ENCODE assay signal across 16 cellular contexts in genomic region chr20:17565164-17565845, GRCh38. TPM values are rescaled to one million over a fixed set of nuclear protein-coding genes. Genes with fewer than 3 reads are reported as not detected.
DNase-seq lines count a peak whose midpoint lies in the region; ATAC-seq, FAIRE-seq and TF ChIP-seq lines count a peak whose summit lies in the region.
"Had no signal": no experiment of that assay in that cellular context is flagged by ENCODE, and none has a peak within 500 bp of the region (broad histone marks: within the 10 kb centered on the region; RNA-seq: fewer than 3 reads in every experiment).

No MANE protein-coding gene starts in this region.

- H3K27me3 ChIP-seq in mucosa of rectum (ENCODE audit: control insufficient read depth in 2 of 2, insufficient read depth in 2 of 2, low read length in 2 of 2): no peaks in the 10 kb centered on the region
- H3K27me3 ChIP-seq: adrenal gland, esophagus squamous epithelium had no signal

- no peak for TF ChIP-seq CTCF in choroid plexus epithelial cell (conservative IDR thresholded peaks at IDR 0.05; ENCODE audit: low read depth, low read length)
- TF ChIP-seq CTCF in kidney (IDR thresholded peaks at IDR 0.05; ENCODE audit: borderline replicate concordance, extremely low read depth, insufficient read depth): no peak
- TF ChIP-seq CTCF in D721Med (IDR thresholded peaks at IDR 0.05; ENCODE audit: insufficient read depth, missing control alignments): no peak

- no peaks in the 10 kb centered on the region for H3K36me3 ChIP-seq in mucosa of rectum (ENCODE audit: control insufficient read depth in 2 of 2, insufficient read depth in 2 of 2, low read length in 2 of 2)
- H3K36me3 ChIP-seq in kidney (ENCODE audit: control insufficient read depth in 1 of 2, insufficient read depth in 2 of 2, low read length in 2 of 2): no peaks in the 10 kb centered on the region
- H3K36me3 ChIP-seq: adrenal gland, esophagus squamous epithelium, spleen had no signal

- H3K4me3 ChIP-seq in choroid plexus epithelial cell (ENCODE audit: low read depth, low read length) (no peak overlapping the region), mucosa of rectum (ENCODE audit: low read length in 2 of 2) (no peak overlapping the region), kidney (ENCODE audit: low read length in 2 of 2) (no peak overlapping the region)
- H3K4me3 ChIP-seq: adrenal gland, esophagus squamous epithelium, spleen had no signal

- H3K9ac ChIP-seq in mucosa of rectum (ENCODE audit: low read depth in 1 of 2, low read length in 2 of 2) (no peak overlapping the region), kidney (ENCODE audit: low read length in 2 of 2) (no peak overlapping the region)

- DNase-seq in A172 (ENCODE audit: low spot score) (peak; percentile 58), NCI-H69 (lab: John Stamatoyannopoulos, UW) (peak; percentile 21), choroid plexus epithelial cell (ENCODE audit: low read depth) (peak; percentile 60), kidney (no peak), NCI-H1694 (lab: John Stamatoyannopoulos, UW) (no peak), D721Med (ENCODE audit: insufficient read length, low spot score) (no peak)
- DNase-seq: adrenal gland; CD8-positive, alpha-beta memory T cell; esophagus squamous epithelium; H9; NCI-H1092; NCI-H345; spleen had no signal

- H3K4me1 ChIP-seq in mucosa of rectum (ENCODE audit: control insufficient read depth in 2 of 2, insufficient read depth in 2 of 2, low read length in 2 of 2) (peaks cover 9 to 14% of the 10 kb centered on the region in 2 donors), kidney (ENCODE audit: control insufficient read depth in 1 of 2, insufficient read depth in 1 of 2, low read depth in 1 of 2, low read length in 2 of 2) (peaks cover 3 to 8% of the 10 kb centered on the region in 2 donors)

- FAIRE-seq in kidney (lab: Jason Lieb, UNC) (no peak), D721Med (lab: Jason Lieb, UNC) (no peak)
- FAIRE-seq: A204.1 had no signal

- H3K27ac ChIP-seq in mucosa of rectum (ENCODE audit: low read depth in 2 of 2, low read length in 2 of 2): peak overlapping the region; percentile 5 to 35
- peak overlapping the region in 1 of 2 donors; percentile 41 for H3K27ac ChIP-seq in kidney (ENCODE audit: low read depth in 2 of 2, low read length in 2 of 2)
- H3K27ac ChIP-seq: adrenal gland, spleen had no signal

- intact Hi-C loops in kidney (cut with DNase I): no loop called here

- H3K9me3 ChIP-seq in mucosa of rectum (ENCODE audit: control insufficient read depth in 2 of 2, low read length in 2 of 2) (no peaks in the 10 kb centered on the region), kidney (ENCODE audit: control insufficient read depth in 1 of 2, low read length in 2 of 2) (no peaks in the 10 kb centered on the region)
- H3K9me3 ChIP-seq: adrenal gland, esophagus squamous epithelium had no signal

- ATAC-seq in HG03432 (IDR thresholded peaks at IDR 0.05; ENCODE audit: unreplicated experiment): no peak

RNA-seq across cellular contexts. Expression of gene DSTN, which starts 4.6 kb away (rescaled TPM):
- 445 and 560 TPM in 2 replicates for total RNA-seq in A172 (2014; rRNA removed; shearing (Covaris generic))
- total RNA-seq in kidney: 409 TPM
- polyA plus RNA-seq in kidney (ENCODE audit: insufficient read depth, low read depth, low replicate concordance): 525 TPM

RNA-seq across cellular contexts. Expression of gene BFSP1, which starts 34.1 kb away (rescaled TPM):
- 8.3 and 9.7 TPM in 2 replicates for total RNA-seq in A172 (2014; rRNA removed; shearing (Covaris generic))
- 1.3 TPM for total RNA-seq in kidney
- polyA plus RNA-seq in kidney (ENCODE audit: insufficient read depth, low read depth, low replicate concordance): 2.1 TPM

Comparison
In these comparisons a context has a peak if more than half of its experiments do, and no peak if none do; other contexts are left out.
1. DNase-seq: peak in A172 (single experiment), NCI-H69 (single experiment) and choroid plexus epithelial cell (single experiment); none in kidney (single experiment), NCI-H1694 (single experiment) and D721Med (single experiment).